ENCODE assay signal across 16 cellular contexts in the genomic region with DNA sequence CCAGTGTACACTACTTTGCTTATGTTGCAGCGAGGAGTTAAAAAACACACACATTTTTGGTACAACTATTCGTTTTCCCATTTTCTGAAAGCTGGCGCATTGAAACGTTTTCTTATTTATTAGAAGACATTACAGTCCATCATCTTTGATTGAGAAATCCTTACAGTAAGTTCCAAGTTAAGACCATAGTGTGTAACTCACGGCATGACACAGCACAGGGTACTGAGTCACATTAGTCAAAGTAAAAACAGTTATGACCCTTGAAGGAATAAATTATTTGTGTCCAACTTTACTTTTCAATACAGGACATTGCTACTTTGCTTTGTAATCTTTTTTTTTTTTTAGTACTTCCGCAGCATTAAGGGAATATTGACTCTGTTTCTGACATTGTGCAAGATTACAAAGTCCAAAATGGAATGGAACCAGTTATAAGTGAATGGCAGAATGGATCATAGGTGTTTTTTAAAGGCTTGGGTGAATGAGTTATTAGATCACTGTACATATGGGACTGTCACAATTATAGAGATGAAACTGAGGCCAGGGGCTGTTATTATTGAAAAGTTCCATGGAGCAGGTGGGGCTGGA.
"Had no signal": no experiment of that assay in that cellular context is flagged by ENCODE, and none has a peak within 500 bp of the region (broad histone marks: within the 10 kb centered on the region; RNA-seq: fewer than 3 reads in every experiment).

No MANE protein-coding gene starts in this region.

- H3K9me3 ChIP-seq: left lung had no signal

- ATAC-seq: activated CD8-positive, alpha-beta T cell treated with anti-CD3 and anti-CD28 coated beads for 36 hours; activated naive CD8-positive, alpha-beta T cell treated with anti-CD3 and anti-CD28 coated beads, Interleukin-2, amount 50 U/mL, for 24 hours; left lung; T-cell had no signal

- H3K27ac ChIP-seq: coronary artery, left lung, VCaP had no signal

- H3K27me3 Mint-ChIP-seq: activated naive CD8-positive, alpha-beta T cell treated with anti-CD3 and anti-CD28 coated beads, Interleukin-2, amount 50 U/mL, for 24 hours; T-cell; type B pancreatic cell had no signal

- H3K36me3 ChIP-seq: left lung had no signal

- H3K4me1 ChIP-seq: left lung had no signal

- DNase-seq: activated CD8-positive, alpha-beta memory T cell treated with anti-CD3 and anti-CD28 coated beads, Interleukin-2, amount 50 U/mL, for 4 hours; activated CD8-positive, alpha-beta T cell treated with anti-CD3 and anti-CD28 coated beads for 36 hours; activated naive CD4-positive, alpha-beta T cell; activated naive CD8-positive, alpha-beta T cell treated with anti-CD3 and anti-CD28 coated beads, Interleukin-2, amount 50 U/mL, for 24 hours; effector CD4-positive, alpha-beta T cell; glutamatergic neuron; left lung; mesenchymal stem cell; T-cell; T1000 had no signal

- H3K36me3 Mint-ChIP-seq: T-cell had no signal

- H3K4me3 ChIP-seq: coronary artery, left lung, smooth muscle cell had no signal

- H3K4me3 Mint-ChIP-seq: activated CD8-positive, alpha-beta T cell treated with anti-CD3 and anti-CD28 coated beads for 36 hours; activated naive CD8-positive, alpha-beta T cell treated with anti-CD3 and anti-CD28 coated beads, Interleukin-2, amount 50 U/mL, for 24 hours; activated T-helper 1 cell treated with anti-CD3 and anti-CD28 coated beads, Interleukin-12 subunit alpha, Interleukin-12 subunit beta, Interleukin-2, Interleukin-4 antibody, amounts not matched to agents 30 ng/mL and 10 ng/mL and 1 ng/mL, durations not matched to agents 14 hours and 24 hours and 36 hours; nephron; T-cell; type B pancreatic cell had no signal

- H3K4me1 Mint-ChIP-seq: T-cell had no signal

- H3K27me3 ChIP-seq: left lung had no signal

- H3K4me2 ChIP-seq: smooth muscle cell had no signal

- H3K9me3 Mint-ChIP-seq: activated CD8-positive, alpha-beta T cell treated with anti-CD3 and anti-CD28 coated beads for 36 hours; activated naive CD8-positive, alpha-beta T cell treated with anti-CD3 and anti-CD28 coated beads, Interleukin-2, amount 50 U/mL, for 24 hours; activated T-helper 1 cell treated with anti-CD3 and anti-CD28 coated beads, Interleukin-12 subunit alpha, Interleukin-12 subunit beta, Interleukin-2, Interleukin-4 antibody, amounts not matched to agents 30 ng/mL and 10 ng/mL and 1 ng/mL, durations not matched to agents 14 hours and 24 hours and 36 hours; nephron; T-cell; type B pancreatic cell had no signal

- H3K27ac Mint-ChIP-seq: activated CD8-positive, alpha-beta T cell treated with anti-CD3 and anti-CD28 coated beads for 36 hours; activated naive CD8-positive, alpha-beta T cell treated with anti-CD3 and anti-CD28 coated beads, Interleukin-2, amount 50 U/mL, for 24 hours; activated T-helper 1 cell treated with anti-CD3 and anti-CD28 coated beads, Interleukin-12 subunit alpha, Interleukin-12 subunit beta, Interleukin-2, Interleukin-4 antibody, amounts not matched to agents 30 ng/mL and 10 ng/mL and 1 ng/mL, durations not matched to agents 14 hours and 24 hours and 36 hours; nephron; T-cell; type B pancreatic cell had no signal
